Comparison of ENCODE assay signal across 10 cellular contexts in the genomic region with DNA sequence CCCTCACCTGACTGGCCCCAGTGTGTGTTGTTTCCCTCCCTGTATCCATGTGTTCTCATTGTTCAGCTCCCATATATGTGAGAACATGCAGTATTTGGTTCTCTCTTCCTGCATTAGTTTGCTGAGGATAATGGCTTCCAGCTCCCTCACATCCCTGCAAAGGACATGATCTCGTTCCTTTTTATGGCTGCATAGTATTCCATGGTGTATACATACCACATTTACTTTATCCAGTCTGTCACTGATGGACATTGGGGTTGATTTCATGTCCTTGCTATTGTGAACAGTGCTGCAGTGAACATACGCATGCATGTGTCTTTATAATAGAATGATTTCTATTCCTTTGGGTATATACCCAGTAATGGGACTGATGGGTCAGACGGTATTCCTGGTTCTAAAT. TPM values are rescaled to one million over a fixed set of nuclear protein-coding genes. Genes with fewer than 3 reads are reported as not detected.
"Had no signal": no experiment of that assay in that cellular context is flagged by ENCODE, and none has a peak within 500 bp of the region (broad histone marks: within the 10 kb centered on the region; RNA-seq: fewer than 3 reads in every experiment).

No MANE protein-coding gene starts in this region.

RNA-seq across cellular contexts. Expression of a gene that starts 16.1 kb away (rescaled TPM):
- total RNA-seq: activated naive CD4-positive, alpha-beta T cell treated with anti-CD3 and anti-CD28 coated beads for 36 hours; activated naive CD8-positive, alpha-beta T cell treated with anti-CD3 and anti-CD28 coated beads for 36 hours; activated naive CD8-positive, alpha-beta T cell treated with anti-CD3 and anti-CD28 coated beads, Interleukin-2, amount 10 ng/mL, durations not matched to agents 7 days and 5 days; activated T-cell treated with anti-CD3 and anti-CD28 coated beads, Interleukin-2, amount 50 U/mL, for 72 hours; activated T-helper 1 cell treated with anti-CD3 and anti-CD28 coated beads, Interleukin-12 subunit alpha, Interleukin-12 subunit beta, Interleukin-2, Interleukin-4 antibody, amounts not matched to agents 30 ng/mL and 10 ng/mL and 1 ng/mL, durations not matched to agents 14 hours and 24 hours and 36 hours; activated T-helper 2 cell treated with anti-CD3 and anti-CD28 coated beads, Interferon-gamma antibody, Interleukin-2, Interleukin-4, amounts not matched to agents 10 μg/mL and 5 μg/mL and 100 μg/mL, durations not matched to agents 14 hours and 24 hours and 36 hours; aorta; breast epithelium; bronchial epithelial cell; chondrocyte had no signal
- polyA plus RNA-seq: aorta had no signal
